ENCODE assay signal across 29 cellular contexts in genomic region chr17:69015631-69016030, GRCh38. TPM values are rescaled to one million over a fixed set of nuclear protein-coding genes. Genes with fewer than 3 reads are reported as not detected.
"Had no signal": no experiment of that assay in that cellular context is flagged by ENCODE, and none has a peak within 500 bp of the region (broad histone marks: within the 10 kb centered on the region; RNA-seq: fewer than 3 reads in every experiment).

No MANE protein-coding gene starts in this region.

- H3K27me3 ChIP-seq: colonic mucosa, dorsolateral prefrontal cortex, esophagus muscularis mucosa, esophagus squamous epithelium, gastrocnemius medialis, gastroesophageal sphincter, heart left ventricle, heart right ventricle had no signal

- H3K27ac ChIP-seq: colonic mucosa, coronary artery, dorsolateral prefrontal cortex, epithelial cell of prostate, esophagus muscularis mucosa, esophagus squamous epithelium, foreskin keratinocyte, gastrocnemius medialis, gastroesophageal sphincter, heart left ventricle, heart right ventricle had no signal

- H3K9me3 ChIP-seq: colonic mucosa, esophagus muscularis mucosa, esophagus squamous epithelium, gastrocnemius medialis, gastroesophageal sphincter, heart left ventricle, heart right ventricle had no signal

- H3K36me3 ChIP-seq: colonic mucosa, esophagus squamous epithelium had no signal

- FAIRE-seq: colon, endometrium, endothelial cell of umbilical vein, frontal cortex had no signal

- H3K4me3 ChIP-seq: colonic mucosa, coronary artery, dorsolateral prefrontal cortex, esophagus muscularis mucosa, esophagus squamous epithelium, gastrocnemius medialis, gastroesophageal sphincter, heart left ventricle, heart right ventricle had no signal

- H3K4me1 ChIP-seq: colonic mucosa, esophagus muscularis mucosa, esophagus squamous epithelium, foreskin keratinocyte, gastrocnemius medialis, gastroesophageal sphincter, heart left ventricle, heart right ventricle had no signal

- DNase-seq: colonic mucosa; cortex of kidney; dermis blood vessel endothelial cell; dorsolateral prefrontal cortex; effector CD4-positive, alpha-beta T cell; effector CD8-positive, alpha-beta T cell; effector memory CD4-positive, alpha-beta T cell; effector memory CD8-positive, alpha-beta T cell; endodermal cell; erythroblast; esophagus squamous epithelium; foreskin fibroblast; foreskin keratinocyte; foreskin melanocyte; gastrocnemius medialis; glutamatergic neuron; head of caudate nucleus; heart left ventricle; heart right ventricle had no signal

- ATAC-seq: effector memory CD8-positive, alpha-beta T cell; esophagus mucosa; foreskin keratinocyte; gastrocnemius medialis; gastroesophageal sphincter; heart left ventricle; heart right ventricle had no signal

RNA-seq across cellular contexts. Expression of gene ABCA9, which starts 45.1 kb away (rescaled TPM):
- total RNA-seq: endodermal cell, epithelial cell of proximal tubule, foreskin keratinocyte had no signal
- polyA plus RNA-seq: foreskin keratinocyte had no signal
